20 cellular contexts compared by ENCODE assay signal in genomic region chr22:24323233-24323632, GRCh38. TPM values are rescaled to one million over a fixed set of nuclear protein-coding genes. Genes with fewer than 3 reads are reported as not detected.
A peak's percentile ranks its signal among the peaks of the same experiment; 100 is the strongest.
DNase-seq lines count a peak whose midpoint lies in the region; ATAC-seq and TF ChIP-seq lines count a peak whose summit lies in the region.
"Had no signal": no experiment of that assay in that cellular context is flagged by ENCODE, and none has a peak within 500 bp of the region (broad histone marks: within the 10 kb centered on the region; RNA-seq: fewer than 3 reads in every experiment).

No MANE protein-coding gene starts in this region.

- H3K27ac Mint-ChIP-seq in activated naive CD4-positive, alpha-beta T cell treated with anti-CD3 and anti-CD28 coated beads, Interleukin-2, amount 50 U/mL, for 24 hours = peak overlapping the region; percentile 46
- peak overlapping the region; percentile 21 for H3K27ac Mint-ChIP-seq in T-helper 17 cell
- H3K27ac Mint-ChIP-seq: GM23338 had no signal

- H3K4me3 ChIP-seq in BE2C (ENCODE audit: low read depth, low read length) (peak overlapping the region; percentile 24), right lobe of liver (no peak overlapping the region), smooth muscle cell (no peak overlapping the region)
- H3K4me3 ChIP-seq: BLaER1, GM23338, PC-9, SJSA1 had no signal

- intact Hi-C loops in right lobe of liver (cut with DNase I) = loop anchor here in 1 of 2 donors (10.0 kb wide), 1 partner anchor 202 kb away; no protein-coding TSS in a partner anchor

- no peaks in the 10 kb centered on the region for H3K27me3 Mint-ChIP-seq in activated naive CD4-positive, alpha-beta T cell treated with anti-CD3 and anti-CD28 coated beads, Interleukin-2, amount 50 U/mL, for 24 hours
- no peaks in the 10 kb centered on the region for H3K27me3 Mint-ChIP-seq in T-helper 17 cell

- peaks cover 12% of the 10 kb centered on the region for H3K36me3 Mint-ChIP-seq in activated naive CD4-positive, alpha-beta T cell treated with anti-CD3 and anti-CD28 coated beads, Interleukin-2, amount 50 U/mL, for 24 hours
- peaks cover 2% of the 10 kb centered on the region for H3K36me3 Mint-ChIP-seq in T-helper 17 cell (ENCODE audit: low read depth)

- H3K27ac ChIP-seq in right lobe of liver (peak overlapping the region; percentile 78 to 94 (median 87)), smooth muscle cell (ENCODE audit: low read depth) (no peak overlapping the region)
- H3K27ac ChIP-seq: BLaER1, PC-9, SJSA1 had no signal

- whole genome bisulfite sequencing in right lobe of liver (ENCODE audit: insufficient coverage, low coverage, low lambda C conversion rate, missing lambda C conversion rate) = 33% methylated on average over 2 of the region's 2 CpGs
- 93% methylated on average over 2 of the region's 2 CpGs for WGBS in smooth muscle cell (ENCODE audit: low lambda C conversion rate)

- H3K27me3 ChIP-seq in BE2C (no peaks in the 10 kb centered on the region), right lobe of liver (no peaks in the 10 kb centered on the region), smooth muscle cell (ENCODE audit: low read depth) (no peaks in the 10 kb centered on the region)
- H3K27me3 ChIP-seq: BLaER1, SJSA1 had no signal

- H3K4me2 ChIP-seq in smooth muscle cell = no peak overlapping the region
- H3K4me2 ChIP-seq: BLaER1, GM23338, PC-9 had no signal

- H3K9me3 ChIP-seq in BE2C = no peaks in the 10 kb centered on the region
- no peaks in the 10 kb centered on the region for H3K9me3 ChIP-seq in T-helper 17 cell (ENCODE audit: control insufficient read depth, low read length, poor library complexity, severe bottlenecking)
- no peaks in the 10 kb centered on the region for H3K9me3 ChIP-seq in right lobe of liver
- no peaks in the 10 kb centered on the region for H3K9me3 ChIP-seq in smooth muscle cell (replicated peaks; ENCODE audit: low read depth)
- H3K9me3 ChIP-seq: BLaER1, SJSA1 had no signal

- no peak overlapping the region for H2AFZ ChIP-seq in smooth muscle cell (ENCODE audit: low read depth)
- H2AFZ ChIP-seq: GM23338, PC-9 had no signal

- ATAC-seq in T-helper 17 cell (no peak), right lobe of liver (peak; percentile 14 to 57 (median 37)), GM19455 (IDR thresholded peaks at IDR 0.05; ENCODE audit: unreplicated experiment) (no peak)
- ATAC-seq: CD8-positive, alpha-beta T cell; GM23338 had no signal

- H3K4me1 ChIP-seq in BE2C = peaks cover 29% of the 10 kb centered on the region
- H3K4me1 ChIP-seq in right lobe of liver = peaks cover 0 to 27% (median 9%) of the 10 kb centered on the region in 4 donors
- no peaks in the 10 kb centered on the region for H3K4me1 ChIP-seq in smooth muscle cell (ENCODE audit: low read depth)

- H3K36me3 ChIP-seq in BE2C = peaks cover 34% of the 10 kb centered on the region
- H3K36me3 ChIP-seq in right lobe of liver = peaks cover 0 to 17% (median 4%) of the 10 kb centered on the region in 4 donors
- H3K36me3 ChIP-seq in smooth muscle cell (ENCODE audit: low read depth) = peaks cover 5% of the 10 kb centered on the region

- no peaks in the 10 kb centered on the region for H3K9me3 Mint-ChIP-seq in activated naive CD4-positive, alpha-beta T cell treated with anti-CD3 and anti-CD28 coated beads, Interleukin-2, amount 50 U/mL, for 24 hours
- H3K9me3 Mint-ChIP-seq: CD8-positive, alpha-beta T cell had no signal

- no peaks in the 10 kb centered on the region for H3K79me2 ChIP-seq in smooth muscle cell (ENCODE audit: low read depth)

- H3F3A ChIP-seq in smooth muscle cell (ENCODE audit: low read depth) = no peaks in the 10 kb centered on the region

- TF ChIP-seq CTCF in BE2C (IDR thresholded peaks at IDR 0.05; ENCODE audit: low read depth, low read length) = no peak
- no peak for TF ChIP-seq CTCF in right lobe of liver (IDR thresholded peaks at IDR 0.05)
- TF ChIP-seq CTCF in smooth muscle cell (IDR thresholded peaks at IDR 0.05; ENCODE audit: borderline replicate concordance, insufficient read depth, poor library complexity, severe bottlenecking) = no peak

- no peak for DNase-seq in activated naive CD4-positive, alpha-beta T cell (lab: John Stamatoyannopoulos, UW)
- peak; percentile 74 for DNase-seq in BE2C
- no peak for DNase-seq in T-helper 17 cell
- no peak for DNase-seq in right lobe of liver
- no peak for DNase-seq in smooth muscle cell (lab: John Stamatoyannopoulos, UW; ENCODE audit: unreplicated experiment)
- DNase-seq in GDM1 (lab: John Stamatoyannopoulos, UW) = no peak
- DNase-seq: Calu3; CD8-positive, alpha-beta T cell; HCEC 1CT; MV-4-11; NCI-H1694 treated with DMSO at 0.1 percent for 48 hours; NCI-H2107; NCI-H2227 treated with DMSO at 0.1 percent for 48 hours; NCI-H524 treated with DMSO at 0.1 percent for 48 hours; PC-9 had no signal

- no peak overlapping the region for H3K9ac ChIP-seq in smooth muscle cell (ENCODE audit: low read depth)
- H3K9ac ChIP-seq: BLaER1 had no signal

- no peak overlapping the region for H3K4me3 Mint-ChIP-seq in activated naive CD4-positive, alpha-beta T cell treated with anti-CD3 and anti-CD28 coated beads, Interleukin-2, amount 50 U/mL, for 24 hours
- H3K4me3 Mint-ChIP-seq in T-helper 17 cell = no peak overlapping the region
- H3K4me3 Mint-ChIP-seq: CD8-positive, alpha-beta T cell; GM23338 had no signal

- peaks cover 83% of the 10 kb centered on the region for H4K20me1 ChIP-seq in smooth muscle cell (ENCODE audit: low read depth)

- no peak for TF ChIP-seq POLR2A in right lobe of liver (IDR thresholded peaks at IDR 0.05)

- H3K4me1 Mint-ChIP-seq in activated naive CD4-positive, alpha-beta T cell treated with anti-CD3 and anti-CD28 coated beads, Interleukin-2, amount 50 U/mL, for 24 hours = peaks cover 25% of the 10 kb centered on the region
- H3K4me1 Mint-ChIP-seq in T-helper 17 cell = peaks cover 7% of the 10 kb centered on the region

RNA-seq across cellular contexts. Expression of gene SPECC1L, which starts 52.6 kb away (rescaled TPM):
- 31.1 TPM for polyA plus RNA-seq in BE2C (2012; ENCODE audit: insufficient read depth, insufficient read length, low read depth)
- 10 to 100 TPM; 34.9 to 35.2 TPM for total RNA-seq in T-helper 17 cell
- 10 to 100 TPM; 16.3 to 26.4 (median 24.2) TPM for total RNA-seq in right lobe of liver
- 19.1 and 19.5 TPM in 2 replicates for total RNA-seq in smooth muscle cell
- 10.0 and 16.1 TPM in 2 replicates for polyA plus RNA-seq in smooth muscle cell

Comparison
In these comparisons a context has a peak if more than half of its experiments do, and no peak if none do; other contexts are left out.
1. ATAC-seq: peak in right lobe of liver (4 of 4); none in T-helper 17 cell (single experiment) and GM19455 (single experiment).